ENCODE assay signal across 8 cellular contexts in genomic region chr6:43476744-43477143, GRCh38. TPM values are rescaled to one million over a fixed set of nuclear protein-coding genes. Genes with fewer than 3 reads are reported as not detected.
DNase-seq lines count a peak whose midpoint lies in the region; ATAC-seq and TF ChIP-seq lines count a peak whose summit lies in the region.

No MANE protein-coding gene starts in this region.

- in situ Hi-C loops in Panc1 (cut with HindIII; ENCODE audit: low pct_unique_long_range_greater_than_20kb, low sequenced_read_pairs) = no loop called here

- H3K4me1 ChIP-seq in Panc1 (ENCODE audit: control insufficient read depth, insufficient read depth, low read length) (peaks cover 13% of the 10 kb centered on the region), sigmoid colon (peaks cover 0 to 32% (median 20%) of the 10 kb centered on the region in 4 donors)

- peak overlapping the region; percentile 95; the same call in 1 of the 2 replicates for H3K4me3 ChIP-seq in GM12865 (ENCODE audit: low read depth, low read length)
- peak overlapping the region; percentile 62 to 74 for H3K4me3 ChIP-seq in Panc1 (ENCODE audit: low read depth in 2 of 2, low read length in 2 of 2)
- peak overlapping the region; percentile 73 for H3K4me3 ChIP-seq in epithelial cell of proximal tubule (ENCODE audit: low read depth, low read length)
- peak overlapping the region in 3 of 4 donors; percentile 79 to 82 (median 82) for H3K4me3 ChIP-seq in sigmoid colon

- no peaks in the 10 kb centered on the region for H3K9me3 ChIP-seq in Panc1 (ENCODE audit: control insufficient read depth, insufficient read depth, low read depth, low read length)
- H3K9me3 ChIP-seq in sigmoid colon = no peaks in the 10 kb centered on the region

- H3K27ac ChIP-seq in Panc1 (ENCODE audit: low read length) (peak overlapping the region; percentile 81), sigmoid colon (peak overlapping the region; percentile 69 to 87 (median 85))

- WGBS in sigmoid colon, 2 donors = 16 to 35% methylated on average over 2 of the region's 2 CpGs

- H3K27me3 ChIP-seq in Panc1 (ENCODE audit: control insufficient read depth, insufficient read depth, low read length) (no peaks in the 10 kb centered on the region), sigmoid colon (no peaks in the 10 kb centered on the region)

- DNase-seq in GM12865 (ENCODE audit: low read depth) (no peak), Panc1 (ENCODE audit: low read depth, low spot score) (no peak), epithelial cell of proximal tubule (ENCODE audit: low read depth) (no peak), sigmoid colon (no peak), NCI-H1930 (lab: John Stamatoyannopoulos, UW) (no peak), NCI-H1105 (lab: John Stamatoyannopoulos, UW) (no peak)

- CTCF ChIA-PET in Panc1 (lab: Charles Lee) = interaction anchor here (0.6 to 0.7 kb wide), 2 partner anchors 11 to 30 kb away, joined by 4 to 6 read pairs; no protein-coding TSS in a partner anchor

- ATAC-seq in Panc1 (no peak), HG03280 (IDR thresholded peaks at IDR 0.05; ENCODE audit: unreplicated experiment) (no peak), HG03432 (IDR thresholded peaks at IDR 0.05; ENCODE audit: unreplicated experiment) (no peak)

- intact Hi-C loops in Panc1 (cut with micrococcal nuclease; ENCODE audit: unreplicated experiment) (no loop called here), sigmoid colon (cut with DNase I) (loop anchor here (2.0 kb wide), 2 partner anchors 30 to 48 kb away; no protein-coding TSS in a partner anchor)

- no TSS peak for BruUV-seq in Panc1 (replicated peaks; lab: Mats Ljungman, UMichigan)

- no peaks in the 10 kb centered on the region for H3K36me3 ChIP-seq in Panc1 (ENCODE audit: control insufficient read depth, insufficient read depth, low read length)
- H3K36me3 ChIP-seq in sigmoid colon = no peaks in the 10 kb centered on the region

- POLR2A ChIA-PET in Panc1 (lab: Charles Lee) = no interaction called here

- no peak for TF ChIP-seq CTCF in GM12865 (IDR thresholded peaks at IDR 0.05; ENCODE audit: insufficient read depth, low read depth, low read length, missing control alignments)
- no peak for TF ChIP-seq CTCF in Panc1 (IDR thresholded peaks at IDR 0.05)
- TF ChIP-seq CTCF in epithelial cell of proximal tubule (conservative IDR thresholded peaks at IDR 0.05; ENCODE audit: low read depth, low read length) = no peak
- TF ChIP-seq CTCF in sigmoid colon (IDR thresholded peaks at IDR 0.05) = no peak

- TF ChIP-seq EP300 in sigmoid colon (IDR thresholded peaks at IDR 0.05) = no peak

- TF ChIP-seq POLR2A in sigmoid colon (IDR thresholded peaks at IDR 0.05) = no peak

RNA-seq across cellular contexts. Expression of gene TJAP1, which starts 0.6 kb away (rescaled TPM):
- 42.7 TPM for total RNA-seq in Panc1 (2021; ENCODE audit: unreplicated experiment)
- polyA plus RNA-seq in Panc1 (2012; ENCODE audit: insufficient read length) = 37.8 TPM
- total RNA-seq in epithelial cell of proximal tubule = 17.8 and 18.3 TPM in 2 replicates
- 10 to 100 TPM; 14.8 to 27.1 (median 23.6) TPM for total RNA-seq in sigmoid colon
- polyA plus RNA-seq in sigmoid colon = 10 to 100 TPM in 1 of 3 donors, 1 to 10 TPM in 2; 3.0 to 20.0 (median 9.0) TPM

RNA-seq across cellular contexts. Expression of gene DLK2, which starts 21.4 kb away (rescaled TPM):
- total RNA-seq in Panc1 (2021; ENCODE audit: unreplicated experiment) (19.1 TPM), epithelial cell of proximal tubule (0.12 and 0.29 TPM in 2 replicates), sigmoid colon (not detected)
- 28.1 TPM for polyA plus RNA-seq in Panc1 (2012; ENCODE audit: insufficient read length)
- polyA plus RNA-seq in sigmoid colon = under 1 TPM in 1 of 3 donors, not detected in 2; 0.64 TPM

RNA-seq across cellular contexts. Expression of gene LRRC73, which starts 33.4 kb away (rescaled TPM):
- 2.9 TPM for total RNA-seq in Panc1 (2021; ENCODE audit: unreplicated experiment)
- 2.8 TPM for polyA plus RNA-seq in Panc1 (2012; ENCODE audit: insufficient read length)
- not detected in 2 replicates for total RNA-seq in epithelial cell of proximal tubule
- total RNA-seq in sigmoid colon = 1 to 10 TPM in 2 of 4 donors, under 1 TPM in 2; 0.33 to 1.1 (median 0.72) TPM
- under 1 TPM in 1 of 3 donors, not detected in 2; 0.47 TPM for polyA plus RNA-seq in sigmoid colon

RNA-seq across cellular contexts. Expression of gene YIPF3, which starts 40.0 kb away (rescaled TPM):
- total RNA-seq in Panc1 (2021; ENCODE audit: unreplicated experiment) (81.8 TPM), epithelial cell of proximal tubule (77.7 and 96.9 TPM in 2 replicates), sigmoid colon (10 to 100 TPM; 58.4 to 74.2 (median 66.0) TPM)
- polyA plus RNA-seq in Panc1 (2012; ENCODE audit: insufficient read length) = 154 TPM
- polyA plus RNA-seq in sigmoid colon = 10 to 100 TPM; 35.4 to 93.6 (median 42.6) TPM

RNA-seq across cellular contexts. Expression of gene POLR1C, which starts 40.1 kb away (rescaled TPM):
- 65.1 TPM for total RNA-seq in Panc1 (2021; ENCODE audit: unreplicated experiment)
- 33.6 TPM for polyA plus RNA-seq in Panc1 (2012; ENCODE audit: insufficient read length)
- total RNA-seq in epithelial cell of proximal tubule = 37.6 and 40.7 TPM in 2 replicates
- 10 to 100 TPM; 11.9 to 25.5 (median 19.1) TPM for total RNA-seq in sigmoid colon
- 10 to 100 TPM; 12.6 to 39.5 (median 14.3) TPM for polyA plus RNA-seq in sigmoid colon

Comparison
In these comparisons a context has a peak if more than half of its experiments do, and no peak if none do; other contexts are left out.
1. RNA of gene DLK2, which starts 21.4 kb away (total RNA-seq): 19.1 TPM in Panc1 (single experiment); not detected in sigmoid colon and 0.12 to 0.29 TPM in epithelial cell of proximal tubule; every median in the first group is over 10 times any median in the second.
2. Peak in every context shown above with its lines, with median percentiles within 50 percentile points of each other: H3K4me3 ChIP-seq.